In genomic region chr7:40014376-40014775, GRCh38 we compare ENCODE assay signal across 19 cellular contexts.
A peak's percentile ranks its signal among the peaks of the same experiment; 100 is the strongest.
DNase-seq lines count a peak whose midpoint lies in the region; ATAC-seq, FAIRE-seq and TF ChIP-seq lines count a peak whose summit lies in the region.
"Had no signal": no experiment of that assay in that cellular context is flagged by ENCODE, and none has a peak within 500 bp of the region (broad histone marks: within the 10 kb centered on the region; RNA-seq: fewer than 3 reads in every experiment).

No MANE protein-coding gene starts in this region.

- intact Hi-C loops in CD14-positive monocyte (cut with micrococcal nuclease) (no loop called here), adrenal gland (cut with DNase I) (loop anchor here in 1 of 2 donors (10.0 kb wide), 1 partner anchor 60 kb away; the partner anchor contains the start of gene CDK13)

- H3K27me3 ChIP-seq in adrenal gland: no peaks in the 10 kb centered on the region
- H3K27me3 ChIP-seq: BLaER1 treated with 17β-estradiol and CSF1 and Interleukin-3, amounts not matched to agents 10 nM and 100 nM had no signal

- peaks cover 0 to 8% of the 10 kb centered on the region in 2 donors for H3K4me1 ChIP-seq in adrenal gland (replicated peaks in 1 of 2)
- H3K4me1 ChIP-seq: Caco-2 had no signal

- peak overlapping the region in 4 of 7 donors; percentile 22 to 50 (median 34) for H3K27ac Mint-ChIP-seq in CD14-positive monocyte
- H3K27ac Mint-ChIP-seq in activated T-helper 17 cell treated with anti-CD3 and anti-CD28 coated beads, Interleukin-2, amount 50 U/mL, for 72 hours: peak overlapping the region; percentile 15
- H3K27ac Mint-ChIP-seq: B cell, HFFc6 had no signal

- no peak for ATAC-seq in activated T-helper 17 cell treated with anti-CD3 and anti-CD28 coated beads, Interleukin-2, amount 50 U/mL, for 72 hours (replicated peaks)
- no peak for ATAC-seq in HG03457 (IDR thresholded peaks at IDR 0.05; ENCODE audit: unreplicated experiment)
- no peak for ATAC-seq in GM21723 (IDR thresholded peaks at IDR 0.05; ENCODE audit: unreplicated experiment)
- ATAC-seq: HCT116 had no signal

- TF ChIP-seq CTCF in CD14-positive monocyte (IDR thresholded peaks at IDR 0.05) (no peak), adrenal gland (IDR thresholded peaks at IDR 0.05) (no peak)

- no peaks in the 10 kb centered on the region for H3K9me3 ChIP-seq in adrenal gland (replicated peaks in 1 of 3)
- H3K9me3 ChIP-seq: BLaER1 treated with 17β-estradiol and CSF1 and Interleukin-3, amounts not matched to agents 10 nM and 100 nM; Caco-2 had no signal

- TF ChIP-seq POLR2A in GM12892 (IDR thresholded peaks at IDR 0.05; ENCODE audit: low read depth, low read length) (no peak), adrenal gland (IDR thresholded peaks at IDR 0.05) (no peak)

- H3K4me3 Mint-ChIP-seq in CD14-positive monocyte: no peak overlapping the region
- no peak overlapping the region for H3K4me3 Mint-ChIP-seq in activated T-helper 17 cell treated with anti-CD3 and anti-CD28 coated beads, Interleukin-2, amount 50 U/mL, for 72 hours
- H3K4me3 Mint-ChIP-seq: B cell; CD4-positive, CD25-positive, alpha-beta regulatory T cell; HFFc6 had no signal

- DNase-seq in CD14-positive monocyte (ENCODE audit: low spot score) (no peak), GM12892 (ENCODE audit: insufficient read length) (no peak), urothelium cell line (ENCODE audit: low spot score) (no peak), adrenal gland (no peak)
- DNase-seq: 8988T; Caco-2; CD4-positive, CD25-positive, alpha-beta regulatory T cell; DMS153; DMS79; GDM1; GOT3; H7; HFFc6 had no signal

- 80 to 86% (median 84%) methylated on average over 4 of the region's 4 CpGs for WGBS in adrenal gland, 4 donors

- H3K36me3 Mint-ChIP-seq in CD14-positive monocyte: peaks cover 17 to 31% of the 10 kb centered on the region in 2 donors
- peaks cover 58% of the 10 kb centered on the region for H3K36me3 Mint-ChIP-seq in activated T-helper 17 cell treated with anti-CD3 and anti-CD28 coated beads, Interleukin-2, amount 50 U/mL, for 72 hours (ENCODE audit: low read depth)

- no peaks in the 10 kb centered on the region for H3K9me3 Mint-ChIP-seq in CD14-positive monocyte
- H3K9me3 Mint-ChIP-seq in activated T-helper 17 cell treated with anti-CD3 and anti-CD28 coated beads, Interleukin-2, amount 50 U/mL, for 72 hours: no peaks in the 10 kb centered on the region
- H3K9me3 Mint-ChIP-seq: HFFc6 had no signal

- peaks cover 0 to 11% of the 10 kb centered on the region in 2 donors for H3K36me3 ChIP-seq in adrenal gland (replicated peaks in 1 of 2)

- FAIRE-seq in GM12892 (lab: Jason Lieb, UNC) (peak; percentile 27), urothelium cell line (lab: Jason Lieb, UNC) (peak; percentile 40)

- no peak overlapping the region for H3K27ac ChIP-seq in adrenal gland
- H3K27ac ChIP-seq: BLaER1 treated with 17β-estradiol and CSF1 and Interleukin-3, amounts not matched to agents 10 nM and 100 nM had no signal

- H3K4me1 Mint-ChIP-seq in CD14-positive monocyte: peaks cover 36% of the 10 kb centered on the region
- peaks cover 18% of the 10 kb centered on the region for H3K4me1 Mint-ChIP-seq in activated T-helper 17 cell treated with anti-CD3 and anti-CD28 coated beads, Interleukin-2, amount 50 U/mL, for 72 hours

- H3K27me3 Mint-ChIP-seq in CD14-positive monocyte (ENCODE audit: low read depth in 3 of 3): no peaks in the 10 kb centered on the region
- no peaks in the 10 kb centered on the region for H3K27me3 Mint-ChIP-seq in activated T-helper 17 cell treated with anti-CD3 and anti-CD28 coated beads, Interleukin-2, amount 50 U/mL, for 72 hours
- H3K27me3 Mint-ChIP-seq: B cell; CD4-positive, CD25-positive, alpha-beta regulatory T cell had no signal

- no peak overlapping the region for H3K4me3 ChIP-seq in adrenal gland
- H3K4me3 ChIP-seq: BLaER1 treated with 17β-estradiol and CSF1 and Interleukin-3, amounts not matched to agents 10 nM and 100 nM had no signal
